In the genomic region with DNA sequence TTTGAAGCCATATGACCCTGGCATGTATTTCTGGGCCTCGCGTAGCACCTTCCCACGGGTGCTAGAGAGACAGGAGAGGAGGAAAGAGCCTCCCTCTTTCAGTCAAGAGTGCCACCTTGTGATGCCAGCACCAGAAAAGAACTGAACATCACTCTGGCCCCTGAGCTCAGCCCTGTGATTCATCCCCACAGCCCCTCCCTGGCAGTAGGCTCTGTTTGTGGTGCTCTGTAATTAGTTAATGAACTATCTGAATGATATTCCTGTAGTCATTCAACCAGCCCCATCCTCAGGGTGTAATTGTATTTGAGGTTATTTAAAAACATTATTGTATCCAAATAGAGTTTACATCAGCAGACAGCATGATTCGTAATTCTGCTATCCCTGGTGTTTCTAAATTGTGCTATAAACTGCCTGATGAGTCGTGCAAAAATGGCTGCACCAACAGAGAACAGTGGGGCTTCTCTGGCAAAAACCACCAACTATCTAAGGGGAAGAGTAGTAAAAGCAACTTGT, we compare ENCODE assay signal across 12 cellular contexts. TPM values are rescaled to one million over a fixed set of nuclear protein-coding genes. Genes with fewer than 3 reads are reported as not detected.
DNase-seq lines count a peak whose midpoint lies in the region; ATAC-seq and TF ChIP-seq lines count a peak whose summit lies in the region.
"Had no signal": no experiment of that assay in that cellular context is flagged by ENCODE, and none has a peak within 500 bp of the region (broad histone marks: within the 10 kb centered on the region; RNA-seq: fewer than 3 reads in every experiment).

No MANE protein-coding gene starts in this region.

- H2AFZ ChIP-seq in HCT116 (ENCODE audit: low read depth, low read length, poor library complexity, severe bottlenecking), result peak overlapping the region; percentile 91
- H2AFZ ChIP-seq: parathyroid adenoma had no signal

- TF ChIP-seq CTCF in HCT116 (IDR thresholded peaks at IDR 0.05 in 2 of 3, conservative IDR thresholded peaks at IDR 0.05 in 1 of 3; ENCODE audit: borderline replicate concordance in 1 of 3, insufficient read depth in 1 of 3, low read depth in 2 of 3, low read length in 2 of 3), result no peak

- H3K36me3 ChIP-seq in HCT116 (ENCODE audit: control insufficient read depth in 1 of 2, insufficient read depth in 2 of 2, low read length in 2 of 2), result no peaks in the 10 kb centered on the region
- H3K36me3 ChIP-seq: lower lobe of right lung had no signal

- peak; percentile 39 for DNase-seq in AG08395 (ENCODE audit: low spot score)
- DNase-seq in HCT116 (ENCODE audit: low read depth, low spot score), result no peak
- DNase-seq in amniotic epithelial cell (ENCODE audit: low read depth), result peak; percentile 31
- DNase-seq in kidney glomerular epithelial cell (lab: John Stamatoyannopoulos, UW), result peak; percentile 66
- DNase-seq in stimulated activated effector memory CD8-positive, alpha-beta T cell treated with anti-CD3 and anti-CD28 coated beads, Interleukin-12 subunit alpha, Interleukin-12 subunit beta, amount 100 ng/mL, for 72 hours (ENCODE audit: low spot score in 2 of 2), result no peak
- DNase-seq: activated CD8-positive, alpha-beta memory T cell treated with anti-CD3 and anti-CD28 coated beads, Interleukin-2, amount 10 ng/mL, durations not matched to agents 7 days and 5 days; effector memory CD4-positive, alpha-beta T cell; lower lobe of right lung had no signal

- TF ChIP-seq POLR2A in HCT116 (IDR thresholded peaks at IDR 0.05; ENCODE audit: borderline replicate concordance, extremely low read depth, insufficient read depth, insufficient read length), result no peak

- POLR2A ChIA-PET in HCT116 (lab: Charles Lee), result interaction anchor here (0.7 to 1.1 kb wide), 2 partner anchors 12 to 23 kb away, joined by 3 read pairs; a partner anchor contains a TSS

- H3K27ac Mint-ChIP-seq in stimulated activated effector memory CD8-positive, alpha-beta T cell treated with anti-CD3 and anti-CD28 coated beads, Interleukin-12 subunit alpha, Interleukin-12 subunit beta, amount 100 ng/mL, for 72 hours, result no peak overlapping the region
- H3K27ac Mint-ChIP-seq: activated CD8-positive, alpha-beta memory T cell treated with anti-CD3 and anti-CD28 coated beads, Interleukin-2, amount 10 ng/mL, durations not matched to agents 7 days and 5 days had no signal

- no peaks in the 10 kb centered on the region for H3K9me3 ChIP-seq in HCT116 (ENCODE audit: control insufficient read depth in 1 of 2, insufficient read depth in 1 of 2, low read depth in 1 of 2, low read length in 2 of 2)
- H3K9me3 ChIP-seq: lower lobe of right lung had no signal

- RAD21 ChIA-PET in HCT116 (lab: Charles Lee; ENCODE audit: low non-redundant PET in 1 of 2, low total read pairs in 2 of 2, uncharacterized antibody in 2 of 2, unreplicated experiment in 2 of 2), result no interaction called here

- no peak overlapping the region for H3K4me3 ChIP-seq in HCT116 (replicated peaks in 1 of 2; ENCODE audit: low read depth in 1 of 2, low read length in 2 of 2)
- H3K4me3 ChIP-seq: lower lobe of right lung had no signal

- H3K4me2 ChIP-seq in HCT116 (ENCODE audit: low read length), result peak overlapping the region; percentile 52

- H3K9me2 ChIP-seq in HCT116 (ENCODE audit: insufficient read depth), result no peaks in the 10 kb centered on the region

- ATAC-seq in HCT116 (peak; percentile 55), HG03439 (IDR thresholded peaks at IDR 0.05; ENCODE audit: unreplicated experiment) (no peak), HG02759 (IDR thresholded peaks at IDR 0.05; ENCODE audit: unreplicated experiment) (no peak), HG02884 (IDR thresholded peaks at IDR 0.05; ENCODE audit: unreplicated experiment) (no peak)
- no peak for ATAC-seq in stimulated activated effector memory CD8-positive, alpha-beta T cell treated with anti-CD3 and anti-CD28 coated beads, Interleukin-12 subunit alpha, Interleukin-12 subunit beta, amount 100 ng/mL, for 72 hours
- ATAC-seq: activated CD8-positive, alpha-beta memory T cell treated with anti-CD3 and anti-CD28 coated beads, Interleukin-2, amount 10 ng/mL, durations not matched to agents 7 days and 5 days; lower lobe of right lung had no signal

- H3K4me3 Mint-ChIP-seq in stimulated activated effector memory CD8-positive, alpha-beta T cell treated with anti-CD3 and anti-CD28 coated beads, Interleukin-12 subunit alpha, Interleukin-12 subunit beta, amount 100 ng/mL, for 72 hours, result no peak overlapping the region
- H3K4me3 Mint-ChIP-seq: activated CD8-positive, alpha-beta memory T cell treated with anti-CD3 and anti-CD28 coated beads, Interleukin-2, amount 10 ng/mL, durations not matched to agents 7 days and 5 days had no signal

- CTCF ChIA-PET in HCT116 (lab: Charles Lee), result interaction anchor here (0.7 to 1.4 kb wide), 4 partner anchors 12 to 421 kb away, joined by 3 to 5 read pairs (median 3); a partner anchor contains a TSS

- no peaks in the 10 kb centered on the region for H3K9me3 Mint-ChIP-seq in stimulated activated effector memory CD8-positive, alpha-beta T cell treated with anti-CD3 and anti-CD28 coated beads, Interleukin-12 subunit alpha, Interleukin-12 subunit beta, amount 100 ng/mL, for 72 hours

- H3K27me3 ChIP-seq in HCT116 (ENCODE audit: insufficient read depth, low read length), result no peaks in the 10 kb centered on the region

- TF ChIP-seq RAD21 in HCT116 (IDR thresholded peaks at IDR 0.05; ENCODE audit: low read depth), result no peak; the same call in 1 of the 2 replicates

- H3K27ac ChIP-seq in HCT116 (ENCODE audit: low read depth, low read length), result no peak overlapping the region; the same call in 1 of the 2 replicates
- H3K27ac ChIP-seq: lower lobe of right lung, parathyroid adenoma had no signal

- intact Hi-C loops in HCT116 (cut with micrococcal nuclease), result no loop called here

- no peak overlapping the region for H3K9ac ChIP-seq in HCT116 (ENCODE audit: low read length)
- H3K9ac ChIP-seq: parathyroid adenoma had no signal

- no peaks in the 10 kb centered on the region for H3K36me3 Mint-ChIP-seq in stimulated activated effector memory CD8-positive, alpha-beta T cell treated with anti-CD3 and anti-CD28 coated beads, Interleukin-12 subunit alpha, Interleukin-12 subunit beta, amount 100 ng/mL, for 72 hours
- H3K36me3 Mint-ChIP-seq: activated CD8-positive, alpha-beta memory T cell treated with anti-CD3 and anti-CD28 coated beads, Interleukin-2, amount 10 ng/mL, durations not matched to agents 7 days and 5 days had no signal

- no TSS peak for BruUV-seq in HCT116 (replicated peaks; lab: Mats Ljungman, UMichigan)

- no peaks in the 10 kb centered on the region for H3K4me1 Mint-ChIP-seq in stimulated activated effector memory CD8-positive, alpha-beta T cell treated with anti-CD3 and anti-CD28 coated beads, Interleukin-12 subunit alpha, Interleukin-12 subunit beta, amount 100 ng/mL, for 72 hours

- H4K20me1 ChIP-seq in HCT116 (ENCODE audit: insufficient read depth), result no peaks in the 10 kb centered on the region

- H3K79me2 ChIP-seq in HCT116 (ENCODE audit: insufficient read depth, low read length), result no peaks in the 10 kb centered on the region
- H3K79me2 ChIP-seq: parathyroid adenoma had no signal

- peaks cover 8 to 15% of the 10 kb centered on the region in 2 experiments for H3K4me1 ChIP-seq in HCT116 (ENCODE audit: control insufficient read depth in 1 of 2, insufficient read depth in 2 of 2, low read length in 2 of 2)
- H3K4me1 ChIP-seq: parathyroid adenoma had no signal

TF ChIP-seq in HCT116, 20 proteins besides CTCF, POLR2A, EP300 and RAD21 (continues in another document):
- TF ChIP-seq, protein P1, sequence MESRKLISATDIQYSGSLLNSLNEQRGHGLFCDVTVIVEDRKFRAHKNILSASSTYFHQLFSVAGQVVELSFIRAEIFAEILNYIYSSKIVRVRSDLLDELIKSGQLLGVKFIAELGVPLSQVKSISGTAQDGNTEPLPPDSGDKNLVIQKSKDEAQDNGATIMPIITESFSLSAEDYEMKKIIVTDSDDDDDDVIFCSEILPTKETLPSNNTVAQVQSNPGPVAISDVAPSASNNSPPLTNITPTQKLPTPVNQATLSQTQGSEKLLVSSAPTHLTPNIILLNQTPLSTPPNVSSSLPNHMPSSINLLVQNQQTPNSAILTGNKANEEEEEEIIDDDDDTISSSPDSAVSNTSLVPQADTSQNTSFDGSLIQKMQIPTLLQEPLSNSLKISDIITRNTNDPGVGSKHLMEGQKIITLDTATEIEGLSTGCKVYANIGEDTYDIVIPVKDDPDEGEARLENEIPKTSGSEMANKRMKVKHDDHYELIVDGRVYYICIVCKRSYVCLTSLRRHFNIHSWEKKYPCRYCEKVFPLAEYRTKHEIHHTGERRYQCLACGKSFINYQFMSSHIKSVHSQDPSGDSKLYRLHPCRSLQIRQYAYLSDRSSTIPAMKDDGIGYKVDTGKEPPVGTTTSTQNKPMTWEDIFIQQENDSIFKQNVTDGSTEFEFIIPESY (IDR thresholded peaks at IDR 0.05; ENCODE audit: extremely low read depth, insufficient replicate concordance, low read length), result no peak
- no peak for TF ChIP-seq SRF (IDR thresholded peaks at IDR 0.05; ENCODE audit: low read depth)
- peak; percentile 63 for TF ChIP-seq FOSL1 (IDR thresholded peaks at IDR 0.05; ENCODE audit: low read depth)
- TF ChIP-seq TCF7L2 (IDR thresholded peaks at IDR 0.05; ENCODE audit: borderline replicate concordance, extremely low read depth, insufficient read depth, insufficient read length), result no peak
- no peak; the same call in 1 of the 2 replicates for TF ChIP-seq CEBPB (IDR thresholded peaks at IDR 0.05; ENCODE audit: low read depth)
- no peak for TF ChIP-seq SIN3A (IDR thresholded peaks at IDR 0.05; ENCODE audit: low read depth)
- no peak for TF ChIP-seq EZH2phosphoT487 (IDR thresholded peaks at IDR 0.05; ENCODE audit: borderline replicate concordance)
- TF ChIP-seq SP1 (IDR thresholded peaks at IDR 0.05; ENCODE audit: low read depth), result no peak
- TF ChIP-seq, protein P2, sequence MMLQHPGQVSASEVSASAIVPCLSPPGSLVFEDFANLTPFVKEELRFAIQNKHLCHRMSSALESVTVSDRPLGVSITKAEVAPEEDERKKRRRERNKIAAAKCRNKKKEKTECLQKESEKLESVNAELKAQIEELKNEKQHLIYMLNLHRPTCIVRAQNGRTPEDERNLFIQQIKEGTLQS (IDR thresholded peaks at IDR 0.05), result no peak; the same call in 1 of the 2 replicates
- TF ChIP-seq, protein P3, sequence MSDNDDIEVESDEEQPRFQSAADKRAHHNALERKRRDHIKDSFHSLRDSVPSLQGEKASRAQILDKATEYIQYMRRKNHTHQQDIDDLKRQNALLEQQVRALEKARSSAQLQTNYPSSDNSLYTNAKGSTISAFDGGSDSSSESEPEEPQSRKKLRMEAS (IDR thresholded peaks at IDR 0.05), result 0 out of 2 replicates have a peak, but pooled peaks have one; percentile 15

RNA-seq across cellular contexts. Expression of a gene that starts 23.5 kb away (rescaled TPM):
- 220 TPM for total RNA-seq in HCT116 (2021; ENCODE audit: unreplicated experiment)
- 94.9 and 112 TPM in 2 replicates for polyA plus RNA-seq in HCT116 (2012)

RNA-seq across cellular contexts. Expression of a gene that starts 30.9 kb away (rescaled TPM):
- total RNA-seq in HCT116 (2021; ENCODE audit: unreplicated experiment), result 57.0 TPM
- polyA plus RNA-seq in HCT116 (2012), result 51.9 and 56.4 TPM in 2 replicates

Comparison
In these comparisons a context has a peak if more than half of its experiments do, and no peak if none do; other contexts are left out.
1. DNase-seq: peak in AG08395 (single experiment), amniotic epithelial cell (single experiment) and kidney glomerular epithelial cell (single experiment); none in HCT116 (single experiment) and stimulated activated effector memory CD8-positive, alpha-beta T cell treated with anti-CD3 and anti-CD28 coated beads, Interleukin-12 subunit alpha, Interleukin-12 subunit beta, amount 100 ng/mL, for 72 hours (0 of 2).